In the genomic region with DNA sequence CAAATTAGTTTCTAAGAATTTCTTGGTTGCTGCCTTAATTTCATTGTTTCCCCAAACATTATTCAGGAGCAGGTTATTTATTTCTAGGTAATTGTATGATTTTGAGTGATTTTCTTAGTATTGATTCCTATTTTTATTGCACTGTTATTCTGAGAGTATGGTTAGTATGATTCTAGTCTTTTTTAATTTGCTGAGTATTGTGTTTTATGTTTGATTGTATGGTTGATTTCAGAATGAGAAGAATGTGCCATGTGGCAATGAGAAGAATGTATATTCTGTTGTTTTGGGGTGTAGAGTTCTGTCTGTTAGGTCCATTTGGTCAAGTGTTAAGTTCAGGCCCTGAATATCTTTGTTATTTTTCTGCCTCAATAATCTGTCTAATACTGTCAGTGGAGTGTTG, we compare ENCODE assay signal across 34 cellular contexts. TPM values are rescaled to one million over a fixed set of nuclear protein-coding genes. Genes with fewer than 3 reads are reported as not detected.
"Had no signal": no experiment of that assay in that cellular context is flagged by ENCODE, and none has a peak within 500 bp of the region (broad histone marks: within the 10 kb centered on the region; RNA-seq: fewer than 3 reads in every experiment).

No MANE protein-coding gene starts in this region.

- ATAC-seq: activated CD8-positive, alpha-beta T cell treated with anti-CD3 and anti-CD28 coated beads for 36 hours; activated naive CD8-positive, alpha-beta T cell treated with anti-CD3 and anti-CD28 coated beads, Interleukin-2, amount 50 U/mL, for 24 hours; activated T-cell treated with anti-CD3 and anti-CD28 coated beads, Interleukin-2, amount 50 U/mL, for 4 hours had no signal

- FAIRE-seq: bronchial epithelial cell, TTC549 had no signal

- H3K27ac Mint-ChIP-seq: activated B cell treated with CpG ODN at 0.5 μM for 24 hours; activated CD4-positive, alpha-beta memory T cell treated with anti-CD3 and anti-CD28 coated beads for 36 hours; activated CD4-positive, alpha-beta T cell treated with anti-CD3 and anti-CD28 coated beads, Interleukin-2, amount 10 ng/mL, durations not matched to agents 24 days and 14 days; activated CD8-positive, alpha-beta T cell treated with anti-CD3 and anti-CD28 coated beads for 36 hours; activated naive CD4-positive, alpha-beta T cell treated with anti-CD3 and anti-CD28 coated beads, Interleukin-2, amount 10 ng/mL, durations not matched to agents 7 days and 5 days; activated naive CD4-positive, alpha-beta T cell treated with anti-CD3 and anti-CD28 coated beads, Interleukin-2, amount 50 U/mL, for 24 hours; activated naive CD8-positive, alpha-beta T cell; activated naive CD8-positive, alpha-beta T cell treated with anti-CD3 and anti-CD28 coated beads, Interleukin-2, amount 10 ng/mL, durations not matched to agents 7 days and 5 days; activated naive CD8-positive, alpha-beta T cell treated with anti-CD3 and anti-CD28 coated beads, Interleukin-2, amount 50 U/mL, for 24 hours; activated T-helper 2 cell treated with anti-CD3 and anti-CD28 coated beads, Interferon-gamma antibody, Interleukin-2, Interleukin-4, amounts not matched to agents 10 μg/mL and 5 μg/mL and 100 μg/mL, durations not matched to agents 14 hours and 24 hours and 36 hours; brain; T-helper 1 cell treated with Interleukin-12 subunit alpha and Interleukin-12 subunit beta and Interleukin-4 antibody, amounts not matched to agents 30 μg/mL and 1 μg/mL, for 36 hours; T-helper 2 cell treated with Interferon-gamma antibody and Interleukin-4, amounts not matched to agents 5 μg/mL and 100 μg/mL, for 36 hours had no signal

- H3K9me3 ChIP-seq: ascending aorta had no signal

- H3K4me3 Mint-ChIP-seq: activated B cell treated with CpG ODN at 0.5 μM for 24 hours; activated CD4-positive, alpha-beta memory T cell treated with anti-CD3 and anti-CD28 coated beads for 36 hours; activated CD4-positive, alpha-beta T cell treated with anti-CD3 and anti-CD28 coated beads, Interleukin-2, amount 10 ng/mL, durations not matched to agents 24 days and 14 days; activated CD8-positive, alpha-beta T cell treated with anti-CD3 and anti-CD28 coated beads for 36 hours; activated naive CD4-positive, alpha-beta T cell treated with anti-CD3 and anti-CD28 coated beads, Interleukin-2, amount 10 ng/mL, durations not matched to agents 7 days and 5 days; activated naive CD4-positive, alpha-beta T cell treated with anti-CD3 and anti-CD28 coated beads, Interleukin-2, amount 50 U/mL, for 24 hours; activated naive CD8-positive, alpha-beta T cell; activated naive CD8-positive, alpha-beta T cell treated with anti-CD3 and anti-CD28 coated beads, Interleukin-2, amount 10 ng/mL, durations not matched to agents 7 days and 5 days; activated naive CD8-positive, alpha-beta T cell treated with anti-CD3 and anti-CD28 coated beads, Interleukin-2, amount 50 U/mL, for 24 hours; activated T-cell treated with anti-CD3 and anti-CD28 coated beads, Interleukin-2, amount 50 U/mL, for 4 hours; brain; T-helper 1 cell treated with Interleukin-12 subunit alpha and Interleukin-12 subunit beta and Interleukin-4 antibody, amounts not matched to agents 30 μg/mL and 1 μg/mL, for 36 hours; T-helper 2 cell treated with Interferon-gamma antibody and Interleukin-4, amounts not matched to agents 5 μg/mL and 100 μg/mL, for 36 hours had no signal

- H3K27me3 Mint-ChIP-seq: activated B cell treated with CpG ODN at 0.5 μM for 24 hours; activated CD4-positive, alpha-beta T cell treated with anti-CD3 and anti-CD28 coated beads, Interleukin-2, amount 10 ng/mL, durations not matched to agents 24 days and 14 days; activated CD8-positive, alpha-beta T cell treated with anti-CD3 and anti-CD28 coated beads for 36 hours; activated naive CD4-positive, alpha-beta T cell treated with anti-CD3 and anti-CD28 coated beads, Interleukin-2, amount 10 ng/mL, durations not matched to agents 7 days and 5 days; activated naive CD4-positive, alpha-beta T cell treated with anti-CD3 and anti-CD28 coated beads, Interleukin-2, amount 50 U/mL, for 24 hours; activated naive CD8-positive, alpha-beta T cell; activated naive CD8-positive, alpha-beta T cell treated with anti-CD3 and anti-CD28 coated beads, Interleukin-2, amount 10 ng/mL, durations not matched to agents 7 days and 5 days; activated naive CD8-positive, alpha-beta T cell treated with anti-CD3 and anti-CD28 coated beads, Interleukin-2, amount 50 U/mL, for 24 hours; brain had no signal

- H3K4me1 Mint-ChIP-seq: activated CD4-positive, alpha-beta T cell treated with anti-CD3 and anti-CD28 coated beads, Interleukin-2, amount 10 ng/mL, durations not matched to agents 24 days and 14 days; activated naive CD4-positive, alpha-beta T cell treated with anti-CD3 and anti-CD28 coated beads, Interleukin-2, amount 10 ng/mL, durations not matched to agents 7 days and 5 days; activated naive CD4-positive, alpha-beta T cell treated with anti-CD3 and anti-CD28 coated beads, Interleukin-2, amount 50 U/mL, for 24 hours; brain had no signal

- H3K4me3 ChIP-seq: ascending aorta, cardiac muscle cell had no signal

- H3K36me3 Mint-ChIP-seq: activated naive CD4-positive, alpha-beta T cell treated with anti-CD3 and anti-CD28 coated beads, Interleukin-2, amount 10 ng/mL, durations not matched to agents 7 days and 5 days had no signal

- H3K36me3 ChIP-seq: ascending aorta, cardiac muscle cell had no signal

- H3K27me3 ChIP-seq: ascending aorta, cardiac muscle cell had no signal

- H3K27ac ChIP-seq: ascending aorta, cardiac muscle cell, VCaP had no signal

- H3K4me1 ChIP-seq: ascending aorta had no signal

- DNase-seq: activated B cell treated with CpG ODN at 0.5 μM for 24 hours; activated CD4-positive, alpha-beta memory T cell treated with anti-CD3 and anti-CD28 coated beads for 36 hours; activated CD4-positive, alpha-beta T cell treated with anti-CD3 and anti-CD28 coated beads for 4 hours; activated CD4-positive, alpha-beta T cell treated with anti-CD3 and anti-CD28 coated beads, Interleukin-2, amount 10 ng/mL, durations not matched to agents 24 days and 14 days; activated CD4-positive, alpha-beta T cell treated with anti-CD3 and anti-CD28 coated beads, Interleukin-2, amount 50 U/mL, for 1 hour; activated CD4-positive, alpha-beta T cell treated with anti-CD3 and anti-CD28 coated beads, Interleukin-2, amount 50 U/mL, for 4 hours; activated CD4-positive, CD25-positive, alpha-beta regulatory T cell treated with anti-CD3 and anti-CD28 coated beads, Interleukin-2, amount 50 U/mL, for 72 hours; activated CD8-positive, alpha-beta memory T cell treated with anti-CD3 and anti-CD28 coated beads, Interleukin-2, amount 50 U/mL, for 48 hours; activated CD8-positive, alpha-beta T cell treated with anti-CD3 and anti-CD28 coated beads for 36 hours; activated effector memory CD4-positive, alpha-beta T cell treated with Interleukin-2 at 50 U/mL for 16 hours; activated gamma-delta T cell; activated naive CD4-positive, alpha-beta T cell treated with anti-CD3 and anti-CD28 coated beads, Interleukin-2, amount 10 ng/mL, durations not matched to agents 7 days and 5 days; activated naive CD4-positive, alpha-beta T cell treated with Interleukin-2 at 50 U/mL for 16 hours; activated naive CD8-positive, alpha-beta T cell treated with anti-CD3 and anti-CD28 coated beads, Interleukin-2, amount 10 ng/mL, durations not matched to agents 7 days and 5 days; activated naive CD8-positive, alpha-beta T cell treated with anti-CD3 and anti-CD28 coated beads, Interleukin-2, amount 50 U/mL, for 24 hours; activated T-cell treated with anti-CD3 and anti-CD28 coated beads, Interleukin-2, amount 50 U/mL, for 4 hours; amygdala; anterior cingulate cortex; central memory CD4-positive, alpha-beta T cell; T-helper 1 cell; T-helper 2 cell; T-helper 9 cell had no signal

- H3K9me3 Mint-ChIP-seq: activated B cell treated with CpG ODN at 0.5 μM for 24 hours; activated CD4-positive, alpha-beta memory T cell treated with anti-CD3 and anti-CD28 coated beads for 36 hours; activated CD8-positive, alpha-beta T cell treated with anti-CD3 and anti-CD28 coated beads for 36 hours; activated naive CD4-positive, alpha-beta T cell treated with anti-CD3 and anti-CD28 coated beads, Interleukin-2, amount 10 ng/mL, durations not matched to agents 7 days and 5 days; activated naive CD8-positive, alpha-beta T cell treated with anti-CD3 and anti-CD28 coated beads, Interleukin-2, amount 50 U/mL, for 24 hours; activated T-cell treated with anti-CD3 and anti-CD28 coated beads, Interleukin-2, amount 50 U/mL, for 4 hours; activated T-helper 2 cell treated with anti-CD3 and anti-CD28 coated beads, Interferon-gamma antibody, Interleukin-2, Interleukin-4, amounts not matched to agents 10 μg/mL and 5 μg/mL and 100 μg/mL, durations not matched to agents 14 hours and 24 hours and 36 hours; T-helper 1 cell treated with Interleukin-12 subunit alpha and Interleukin-12 subunit beta and Interleukin-4 antibody, amounts not matched to agents 30 μg/mL and 1 μg/mL, for 36 hours; T-helper 2 cell treated with Interferon-gamma antibody and Interleukin-4, amounts not matched to agents 5 μg/mL and 100 μg/mL, for 36 hours had no signal

RNA-seq across cellular contexts. Expression of gene LOX, which starts 27.1 kb away (rescaled TPM):
- total RNA-seq: activated B cell treated with CpG ODN at 0.5 μM for 24 hours; activated CD4-positive, alpha-beta memory T cell treated with anti-CD3 and anti-CD28 coated beads for 36 hours; activated CD8-positive, alpha-beta memory T cell treated with anti-CD3 and anti-CD28 coated beads for 36 hours; activated CD8-positive, alpha-beta T cell treated with anti-CD3 and anti-CD28 coated beads for 36 hours; activated naive CD8-positive, alpha-beta T cell treated with anti-CD3 and anti-CD28 coated beads, Interleukin-2, amount 10 ng/mL, durations not matched to agents 7 days and 5 days; activated T-helper 2 cell treated with anti-CD3 and anti-CD28 coated beads, Interferon-gamma antibody, Interleukin-2, Interleukin-4, amounts not matched to agents 10 μg/mL and 5 μg/mL and 100 μg/mL, durations not matched to agents 14 hours and 24 hours and 36 hours had no signal
